Comparison of ENCODE assay signal across 11 cellular contexts in genomic region chr4:112147697-112148096, GRCh38. TPM values are rescaled to one million over a fixed set of nuclear protein-coding genes. Genes with fewer than 3 reads are reported as not detected.
DNase-seq lines count a peak whose midpoint lies in the region; ATAC-seq and TF ChIP-seq lines count a peak whose summit lies in the region.
"Had no signal": no experiment of that assay in that cellular context is flagged by ENCODE, and none has a peak within 500 bp of the region (broad histone marks: within the 10 kb centered on the region; RNA-seq: fewer than 3 reads in every experiment).

No MANE protein-coding gene starts in this region.

- H3K27me3 Mint-ChIP-seq in dendritic cell treated with granulocyte-macrophage colony-stimulating factor and Interleukin-4, amounts not matched to agents 40 ng/mL and 50 ng/mL, for 4 days = no peaks in the 10 kb centered on the region

- H3K9ac ChIP-seq in OCI-LY3 (ENCODE audit: low read length) = no peak overlapping the region

- H3K27ac ChIP-seq in OCI-LY3 (ENCODE audit: low read length) = no peak overlapping the region
- peak overlapping the region in 4 of 59 donors; percentile 11 to 36 (median 23) for H3K27ac ChIP-seq in dorsolateral prefrontal cortex

- H3K36me3 Mint-ChIP-seq in dendritic cell treated with granulocyte-macrophage colony-stimulating factor and Interleukin-4, amounts not matched to agents 40 ng/mL and 50 ng/mL, for 4 days (ENCODE audit: low read depth) = peaks cover 10% of the 10 kb centered on the region

- H3K4me3 Mint-ChIP-seq in dendritic cell treated with granulocyte-macrophage colony-stimulating factor and Interleukin-4, amounts not matched to agents 40 ng/mL and 50 ng/mL, for 4 days = peak overlapping the region; percentile 26

- peaks cover 48% of the 10 kb centered on the region for H3K4me1 Mint-ChIP-seq in dendritic cell treated with granulocyte-macrophage colony-stimulating factor and Interleukin-4, amounts not matched to agents 40 ng/mL and 50 ng/mL, for 4 days (ENCODE audit: low read depth)

- peak; percentile 29 for ATAC-seq in sciatic nerve
- ATAC-seq: activated naive CD4-positive, alpha-beta T cell treated with anti-CD3 and anti-CD28 coated beads, Interleukin-2, amount 50 U/mL, for 72 hours had no signal

- no peaks in the 10 kb centered on the region for H3K27me3 ChIP-seq in OCI-LY3 (ENCODE audit: low read depth, low read length)
- no peaks in the 10 kb centered on the region for H3K27me3 ChIP-seq in dorsolateral prefrontal cortex

- H3K79me2 ChIP-seq in OCI-LY3 (ENCODE audit: low read length) = peaks cover 57% of the 10 kb centered on the region

- intact Hi-C loops in dendritic cell treated with granulocyte-macrophage colony-stimulating factor and Interleukin-4, amounts not matched to agents 40 ng/mL and 50 ng/mL, for 4 days (cut with micrococcal nuclease) = loop anchor here (5.0 kb wide), 1 partner anchor 40 kb away; no protein-coding TSS in a partner anchor
- intact Hi-C loops in sciatic nerve (cut with DNase I) (no loop called here), dorsolateral prefrontal cortex (cut with DNase I) (loop anchor here (5.0 kb wide), 3 partner anchors 40 to 85 kb away; partner anchors contain the start of gene AP1AR (in 1 of the 2))

- no peak overlapping the region for H2AFZ ChIP-seq in OCI-LY3 (ENCODE audit: low read depth, low read length)

- H3K4me1 ChIP-seq in OCI-LY3 (ENCODE audit: low read length) = peaks cover 34% of the 10 kb centered on the region

- H3K9me3 ChIP-seq in OCI-LY3 (ENCODE audit: insufficient read depth, low read length) = no peaks in the 10 kb centered on the region

- no peaks in the 10 kb centered on the region for H3K9me3 Mint-ChIP-seq in dendritic cell treated with granulocyte-macrophage colony-stimulating factor and Interleukin-4, amounts not matched to agents 40 ng/mL and 50 ng/mL, for 4 days
- H3K9me3 Mint-ChIP-seq: activated B cell treated with CpG ODN at 0.5 μM for 24 hours had no signal

- no peak for TF ChIP-seq CTCF in OCI-LY3 (IDR thresholded peaks at IDR 0.05; ENCODE audit: low read depth, low read length)
- TF ChIP-seq CTCF in dorsolateral prefrontal cortex (IDR thresholded peaks at IDR 0.05 in 54 of 56, conservative IDR thresholded peaks at IDR 0.05 in 2 of 56; ENCODE audit: low read depth in 1 of 56, partially characterized antibody in 56 of 56) = no peak

- no peaks in the 10 kb centered on the region for H4K20me1 ChIP-seq in OCI-LY3 (ENCODE audit: insufficient read depth, low read length)

- 0 out of 2 replicates have a peak overlapping the region, but pooled peaks have one; percentile 6 for H3K4me2 ChIP-seq in OCI-LY3 (ENCODE audit: low read length)

- DNase-seq in sciatic nerve (ENCODE audit: low spot score) (no peak), EL (no peak), dorsolateral prefrontal cortex (no peak), NCI-H146 (lab: John Stamatoyannopoulos, UW) (no peak)
- DNase-seq: activated B cell treated with CpG ODN at 0.5 μM for 24 hours; DMS153; effector CD8-positive, alpha-beta T cell had no signal

- H3K27ac Mint-ChIP-seq in dendritic cell treated with granulocyte-macrophage colony-stimulating factor and Interleukin-4, amounts not matched to agents 40 ng/mL and 50 ng/mL, for 4 days = peak overlapping the region; percentile 33
- H3K27ac Mint-ChIP-seq: activated B cell treated with CpG ODN at 0.5 μM for 24 hours had no signal

- peak overlapping the region; percentile 45; the same call in 1 of the 2 replicates for H3K4me3 ChIP-seq in GM08714 (ENCODE audit: low read length)
- no peak overlapping the region for H3K4me3 ChIP-seq in OCI-LY3 (ENCODE audit: low read length)
- H3K4me3 ChIP-seq in dorsolateral prefrontal cortex = peak overlapping the region in 28 of 59 donors; percentile 1 to 88 (median 71)

- H3K36me3 ChIP-seq in OCI-LY3 (replicated peaks; ENCODE audit: low read depth, low read length) = no peaks in the 10 kb centered on the region

RNA-seq across cellular contexts. Expression of gene FAM241A, which starts 2.4 kb away (rescaled TPM):
- 7.1 TPM for total RNA-seq in sciatic nerve
- total RNA-seq in dorsolateral prefrontal cortex = 1 to 10 TPM in 119 of 120 experiments, under 1 TPM in 1; 0.97 to 2.7 (median 1.8) TPM
